Comparison of ENCODE assay signal across 9 cellular contexts in the genomic region with DNA sequence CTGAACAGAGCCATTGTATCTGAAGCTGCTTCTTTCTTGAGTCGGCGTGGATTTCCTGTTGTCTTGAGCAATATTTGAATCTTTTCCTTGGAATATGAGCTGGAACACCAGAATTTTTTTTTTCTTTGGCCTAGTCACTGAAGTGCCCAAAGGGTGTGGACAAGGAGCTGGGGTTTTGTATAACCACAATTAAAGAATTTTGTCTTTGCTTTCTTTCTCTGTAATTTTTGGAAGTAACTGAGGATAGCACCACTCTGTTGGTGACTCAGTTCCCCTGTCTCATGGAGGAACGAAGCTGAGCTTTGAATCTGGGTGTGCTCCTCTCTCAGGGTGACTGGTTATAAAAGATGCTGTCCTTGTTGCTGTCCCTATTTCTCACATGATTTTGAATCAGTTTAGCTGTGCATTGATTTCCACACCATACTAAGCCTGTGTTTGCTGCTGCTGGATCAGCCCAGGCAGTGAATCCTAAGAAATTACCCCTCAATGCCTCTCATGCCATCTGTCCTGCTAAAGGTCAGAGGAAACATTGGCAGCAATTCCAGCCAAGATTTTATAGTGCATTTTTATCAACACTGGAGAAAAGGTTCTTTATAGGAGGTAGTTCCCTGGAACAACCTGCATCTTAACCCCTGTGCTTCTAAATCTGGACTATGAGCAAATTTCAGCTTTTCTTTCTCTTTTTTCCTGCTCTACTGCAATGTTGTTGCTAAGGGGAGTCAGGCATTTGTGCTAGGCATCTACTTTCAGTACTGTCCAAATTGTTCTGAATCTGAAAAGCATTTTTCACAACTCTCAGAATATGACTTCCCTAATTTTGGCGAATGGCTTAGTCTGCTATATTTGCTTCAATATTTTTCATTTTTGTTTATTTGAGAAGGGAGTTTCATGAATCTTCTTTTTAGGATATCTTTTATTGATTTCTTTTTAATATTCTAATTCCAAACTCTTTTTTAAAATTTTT.
DNase-seq lines count a peak whose midpoint lies in the region; ATAC-seq and TF ChIP-seq lines count a peak whose summit lies in the region.
"Had no signal": no experiment of that assay in that cellular context is flagged by ENCODE, and none has a peak within 500 bp of the region (broad histone marks: within the 10 kb centered on the region; RNA-seq: fewer than 3 reads in every experiment).

No MANE protein-coding gene starts in this region.

- TF ChIP-seq POLR2A in transverse colon (IDR thresholded peaks at IDR 0.05) = no peak
- TF ChIP-seq POLR2A in prostate gland (IDR thresholded peaks at IDR 0.05) = no peak

- H3K4me1 ChIP-seq in mesendoderm (ENCODE audit: control insufficient read depth, low read depth, low read length) (no peaks in the 10 kb centered on the region), transverse colon (peaks cover 26 to 56% (median 41%) of the 10 kb centered on the region in 4 donors), prostate gland (replicated peaks) (no peaks in the 10 kb centered on the region)

- H3K4me2 ChIP-seq in mesendoderm (ENCODE audit: low read length) = no peak overlapping the region

- no peak overlapping the region for H2AK5ac ChIP-seq in mesendoderm (ENCODE audit: low read length)

- peak overlapping the region; percentile 28 for H2BK120ac ChIP-seq in mesendoderm (ENCODE audit: low read depth, low read length)

- ATAC-seq in Right ventricle myocardium superior (ENCODE audit: poor library complexity) = peak; percentile 26
- ATAC-seq in Right ventricle myocardium inferior = no peak
- no peak for ATAC-seq in GM21390 (IDR thresholded peaks at IDR 0.05; ENCODE audit: unreplicated experiment)
- no peak for ATAC-seq in GM18520 (IDR thresholded peaks at IDR 0.05; ENCODE audit: unreplicated experiment)

- WGBS in mesendoderm (ENCODE audit: extremely low coverage, insufficient coverage, low lambda C conversion rate) = no CpG with 5 or more reads among the region's 4 CpGs
- WGBS in transverse colon (ENCODE audit: low coverage in 1 of 2), 2 donors = 39 to 55% methylated on average over 3 to 4 of the region's 4 CpGs
- 83% methylated on average over 4 of the region's 4 CpGs for WGBS in prostate gland

- no peaks in the 10 kb centered on the region for H3K27me3 ChIP-seq in mesendoderm (ENCODE audit: insufficient read depth, low read length, poor library complexity)
- H3K27me3 ChIP-seq in transverse colon = no peaks in the 10 kb centered on the region
- no peaks in the 10 kb centered on the region for H3K27me3 ChIP-seq in prostate gland (replicated peaks; ENCODE audit: insufficient read depth)

- in situ Hi-C loops in transverse colon (cut with MboI; ENCODE audit: low pct_ligation_motif_present in 1 of 4, low pct_unique_long_range_greater_than_20kb in 1 of 4, low sequenced_read_pairs in 3 of 4) = no loop called here

- no peak overlapping the region for H3K56ac ChIP-seq in mesendoderm (ENCODE audit: low read length)

- TF ChIP-seq EP300 in transverse colon (IDR thresholded peaks at IDR 0.05; ENCODE audit: low read depth) = no peak

- H3K4ac ChIP-seq in mesendoderm (ENCODE audit: low read depth, low read length) = no peak overlapping the region

- H3K18ac ChIP-seq in mesendoderm (ENCODE audit: low read length) = no peak overlapping the region

- no peaks in the 10 kb centered on the region for H3K79me1 ChIP-seq in mesendoderm (ENCODE audit: low read length)

- H3K79me2 ChIP-seq in mesendoderm (ENCODE audit: control insufficient read depth, insufficient read depth, low read length) = no peaks in the 10 kb centered on the region

- DNase-seq in Right ventricle myocardium superior (no peak), Right ventricle myocardium inferior (ENCODE audit: missing footprints) (no peak), cardiac fibroblast (ENCODE audit: low read depth in 2 of 2) (peak; percentile 55 to 59), mesendoderm (no peak), transverse colon (peak; percentile 14), prostate gland (ENCODE audit: low spot score) (no peak)
- DNase-seq: NCI-H146 had no signal

- H3K9me3 ChIP-seq in transverse colon (no peaks in the 10 kb centered on the region), prostate gland (no peaks in the 10 kb centered on the region)

- H4K5ac ChIP-seq in mesendoderm (ENCODE audit: low read length) = no peak overlapping the region

- H2BK5ac ChIP-seq in mesendoderm (ENCODE audit: low read length) = no peak overlapping the region

- H3K4me3 ChIP-seq in cardiac fibroblast (replicated peaks in 1 of 2; ENCODE audit: low read depth in 2 of 2, low read length in 2 of 2) (no peak overlapping the region), mesendoderm (ENCODE audit: low read length) (no peak overlapping the region), transverse colon (no peak overlapping the region), prostate gland (no peak overlapping the region)

- no peak overlapping the region for H4K8ac ChIP-seq in mesendoderm (ENCODE audit: low read depth, low read length)

- no peak overlapping the region for H3K27ac ChIP-seq in mesendoderm (ENCODE audit: low read depth, low read length)
- peak overlapping the region; percentile 70 to 78 (median 76) for H3K27ac ChIP-seq in transverse colon
- no peak overlapping the region for H3K27ac ChIP-seq in prostate gland

- no peak overlapping the region for H3K9ac ChIP-seq in mesendoderm (ENCODE audit: low read length)

- no peak for TF ChIP-seq CTCF in cardiac fibroblast (IDR thresholded peaks at IDR 0.05; ENCODE audit: low read depth, low read length)
- TF ChIP-seq CTCF in transverse colon (IDR thresholded peaks at IDR 0.05) = peak in 1 of 5 experiments; percentile 16
- TF ChIP-seq CTCF in prostate gland (IDR thresholded peaks at IDR 0.05) = no peak

- H3K23ac ChIP-seq in mesendoderm (ENCODE audit: low read length) = no peak overlapping the region

- H3K36me3 ChIP-seq in mesendoderm (ENCODE audit: control insufficient read depth, insufficient read depth, low read length) = no peaks in the 10 kb centered on the region
- H3K36me3 ChIP-seq in transverse colon = no peaks in the 10 kb centered on the region
- no peaks in the 10 kb centered on the region for H3K36me3 ChIP-seq in prostate gland

- intact Hi-C loops in Right ventricle myocardium superior (cut with DNase I) = loop anchor here (10.0 kb wide), 1 partner anchor 161 kb away; no protein-coding TSS in a partner anchor
- intact Hi-C loops in Right ventricle myocardium inferior (cut with DNase I) = loop anchor here (5.0 kb wide), 1 partner anchor 797 kb away; no protein-coding TSS in a partner anchor
- intact Hi-C loops in transverse colon (cut with DNase I; ENCODE audit: low total_unique reads) = no loop called here
- intact Hi-C loops in prostate gland (cut with DNase I) = no loop called here

- no peak overlapping the region for H2BK15ac ChIP-seq in mesendoderm (replicated peaks; ENCODE audit: low read depth)

Comparison
In these comparisons a context has a peak if more than half of its experiments do, and no peak if none do; other contexts are left out.
1. DNase-seq: peak in cardiac fibroblast (2 of 2) and transverse colon (single experiment); none in Right ventricle myocardium superior (single experiment), Right ventricle myocardium inferior (single experiment), mesendoderm (single experiment) and prostate gland (single experiment).
2. H3K27ac ChIP-seq: peak in transverse colon (4 of 4); none in mesendoderm (single experiment) and prostate gland (0 of 2).
3. intact Hi-C loops: an anchor here in Right ventricle myocardium superior (10.0 kb wide) and Right ventricle myocardium inferior (5.0 kb wide); none called in transverse colon and prostate gland.